8 cellular contexts compared by ENCODE assay signal in the genomic region with DNA sequence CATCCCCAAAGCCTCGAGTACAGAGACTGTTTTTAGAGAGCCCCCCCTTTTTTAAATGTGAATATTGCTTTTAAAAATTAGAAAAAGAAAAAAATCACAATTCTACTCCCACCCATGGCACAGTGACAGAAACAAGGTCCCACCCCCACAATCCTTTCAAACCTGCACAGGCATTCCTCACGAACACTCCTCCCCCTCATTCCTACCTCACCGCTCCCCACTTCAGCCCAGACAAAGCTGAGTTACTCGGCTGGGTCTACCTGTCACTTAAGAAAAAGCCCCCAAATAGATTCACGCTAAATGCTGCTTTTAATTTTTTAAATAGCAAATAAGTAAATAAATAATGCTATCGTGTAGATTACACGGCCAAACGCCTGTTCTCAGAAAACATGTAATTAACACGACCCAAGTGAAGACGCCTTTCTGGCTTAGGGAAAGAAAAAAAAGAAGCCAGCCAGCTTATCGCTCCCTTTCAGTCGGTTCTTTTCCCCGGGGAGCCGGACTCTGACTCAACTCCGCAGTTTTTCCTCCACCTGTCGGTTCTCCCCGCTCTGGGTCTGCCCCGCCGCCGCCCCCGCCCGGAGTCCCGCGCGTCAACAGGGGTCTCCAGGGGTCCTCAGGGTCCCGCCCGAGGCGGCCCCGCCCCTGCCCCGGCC. TPM values are rescaled to one million over a fixed set of nuclear protein-coding genes. Genes with fewer than 3 reads are reported as not detected.
DNase-seq lines count a peak whose midpoint lies in the region; ATAC-seq, FAIRE-seq and TF ChIP-seq lines count a peak whose summit lies in the region.

No MANE protein-coding gene starts in this region.

- H3K9me3 ChIP-seq in GM12878 (replicated peaks; ENCODE audit: control insufficient read depth, insufficient read depth, low read length) (no peaks in the 10 kb centered on the region), left lung (no peaks in the 10 kb centered on the region), testis (no peaks in the 10 kb centered on the region)

- ATAC-seq in GM12878: no peak
- ATAC-seq in left lung: peak; percentile 35

- FAIRE-seq in GM12878 (lab: Jason Lieb, UNC): no peak

- RAD21 ChIA-PET in GM12878 (lab: Charles Lee; ENCODE audit: unreplicated experiment): interaction anchor here (1.1 to 3.6 kb wide), 2 partner anchors 64 to 79 kb away, joined by 5 to 45 read pairs; no protein-coding TSS in a partner anchor

- TF ChIP-seq CTCF in GM12878 (IDR thresholded peaks at IDR 0.05 in 2 of 3, conservative IDR thresholded peaks at IDR 0.05 in 1 of 3; ENCODE audit: control insufficient read depth in 2 of 3, extremely low read depth in 1 of 3, insufficient read depth in 1 of 3, low read depth in 3 of 3, low read length in 3 of 3) (no peak), left lung (IDR thresholded peaks at IDR 0.05) (peak in 1 of 2 donors; percentile 17), testis (IDR thresholded peaks at IDR 0.05) (no peak)

- H3K27ac ChIP-seq in GM12878 (ENCODE audit: control insufficient read depth, insufficient read depth) (no peak overlapping the region), left lung (peak overlapping the region; percentile 88 to 95), testis (peak overlapping the region; percentile 72 to 78)

- POLR2A ChIA-PET in GM12878 (lab: Charles Lee): no interaction called here

- H3K79me2 ChIP-seq in GM12878 (ENCODE audit: control insufficient read depth, insufficient read depth, low read length): no peaks in the 10 kb centered on the region

- in situ Hi-C loops in GM12878 (cut with MboI): no loop called here

- TF ChIP-seq RAD21 in GM12878 (IDR thresholded peaks at IDR 0.05; ENCODE audit: insufficient read depth, low read depth, low read length): no peak

- TF ChIP-seq EP300 in GM12878 (IDR thresholded peaks at IDR 0.05; ENCODE audit: borderline replicate concordance in 1 of 2, control insufficient read depth in 1 of 2, low read depth in 2 of 2, low read length in 2 of 2): no peak

- no peak overlapping the region for H3K9ac ChIP-seq in GM12878 (ENCODE audit: control insufficient read depth, insufficient read depth, low read length)

- 2% methylated on average over 17 of the region's 30 CpGs for WGBS in GM12878 (ENCODE audit: insufficient coverage, insufficient replicate concordance, low lambda C conversion rate, missing lambda C conversion rate)
- 2 to 7% methylated on average over 24 to 25 of the region's 30 CpGs for WGBS in testis, 2 donors

- H2AFZ ChIP-seq in GM12878 (ENCODE audit: control insufficient read depth, low read depth, low read length): peak overlapping the region; percentile 28; the same call in 1 of the 2 replicates

- CTCF ChIA-PET in GM12878 (lab: Yijun Ruan, JAX): interaction anchor here (2.2 to 8.0 kb wide), 2 partner anchors 79 to 91 kb away, joined by 15 to 70 read pairs; no protein-coding TSS in a partner anchor

- DNase-seq in NCI-H1092 (lab: John Stamatoyannopoulos, UW) (peak; percentile 5), NCI-H1092 treated with DMSO at 0.1 percent for 48 hours (lab: John Stamatoyannopoulos, UW) (no peak), LHCN-M2 (ENCODE audit: low read depth) (peak; percentile 53), GM12878 (ENCODE audit: low read depth, low spot score) (no peak), left lung (peak in 1 of 2 donors; percentile 41), testis (peak; percentile 52), islet precursor cell (no peak), HK-2 (ENCODE audit: unreplicated experiment) (no peak)

- peak overlapping the region; percentile 92; the same call in 1 of the 2 replicates for H3K4me2 ChIP-seq in GM12878 (ENCODE audit: control insufficient read depth, insufficient read depth)

- H4K20me1 ChIP-seq in GM12878 (ENCODE audit: control insufficient read depth, insufficient read depth): no peaks in the 10 kb centered on the region

- peaks cover 0 to 5% of the 10 kb centered on the region in 2 experiments; a peak in 1 of 4 replicates for H3K27me3 ChIP-seq in GM12878 (replicated peaks in 1 of 2; ENCODE audit: control insufficient read depth in 2 of 2, insufficient read depth in 2 of 2, low read length in 1 of 2)
- peaks cover 0 to 14% of the 10 kb centered on the region in 2 donors for H3K27me3 ChIP-seq in left lung
- no peaks in the 10 kb centered on the region for H3K27me3 ChIP-seq in testis

- TF ChIP-seq POLR2A in GM12878 (IDR thresholded peaks at IDR 0.05; ENCODE audit: low read depth, low read length): no peak
- no peak for TF ChIP-seq POLR2A in testis (IDR thresholded peaks at IDR 0.05)

- SMC1A ChIA-PET in GM12878 (lab: Charles Lee; ENCODE audit: uncharacterized antibody, unreplicated experiment): interaction anchor here (0.7 to 1.7 kb wide), 4 partner anchors 8 to 80 kb away, joined by 3 to 7 read pairs (median 4); no protein-coding TSS in a partner anchor

- BruUV-seq in GM12878 (replicated peaks; lab: Mats Ljungman, UMichigan): no TSS peak

- H3K4me3 ChIP-seq in GM12878: peak overlapping the region; percentile 60; the same call in 1 of the 2 replicates
- H3K4me3 ChIP-seq in left lung: peak overlapping the region; percentile 82 to 83
- H3K4me3 ChIP-seq in testis: peak overlapping the region; percentile 83 to 85

- intact Hi-C loops in GM12878 (cut with micrococcal nuclease; ENCODE audit: unreplicated experiment): loop anchor here (1.0 to 5.0 kb wide), 3 partner anchors 33 to 80 kb away; no protein-coding TSS in a partner anchor
- intact Hi-C loops in left lung (cut with DNase I): no loop called here
- intact Hi-C loops in testis (cut with DNase I; ENCODE audit: low total_unique reads): no loop called here

- H3K4me1 ChIP-seq in GM12878 (ENCODE audit: control insufficient read depth, insufficient read depth, low read length): no peaks in the 10 kb centered on the region
- H3K4me1 ChIP-seq in left lung: peaks cover 0 to 47% of the 10 kb centered on the region in 2 donors
- peaks cover 12% of the 10 kb centered on the region for H3K4me1 ChIP-seq in testis

- no peaks in the 10 kb centered on the region for H3K36me3 ChIP-seq in GM12878 (ENCODE audit: control insufficient read depth in 2 of 2, insufficient read depth in 2 of 2, low read length in 1 of 2)
- no peaks in the 10 kb centered on the region for H3K36me3 ChIP-seq in left lung
- H3K36me3 ChIP-seq in testis (ENCODE audit: low read depth, missing control alignments): no peaks in the 10 kb centered on the region

TF ChIP-seq in GM12878, 131 proteins besides CTCF, POLR2A, EP300 and RAD21 (continues in another document):
- TF ChIP-seq, protein P1, sequence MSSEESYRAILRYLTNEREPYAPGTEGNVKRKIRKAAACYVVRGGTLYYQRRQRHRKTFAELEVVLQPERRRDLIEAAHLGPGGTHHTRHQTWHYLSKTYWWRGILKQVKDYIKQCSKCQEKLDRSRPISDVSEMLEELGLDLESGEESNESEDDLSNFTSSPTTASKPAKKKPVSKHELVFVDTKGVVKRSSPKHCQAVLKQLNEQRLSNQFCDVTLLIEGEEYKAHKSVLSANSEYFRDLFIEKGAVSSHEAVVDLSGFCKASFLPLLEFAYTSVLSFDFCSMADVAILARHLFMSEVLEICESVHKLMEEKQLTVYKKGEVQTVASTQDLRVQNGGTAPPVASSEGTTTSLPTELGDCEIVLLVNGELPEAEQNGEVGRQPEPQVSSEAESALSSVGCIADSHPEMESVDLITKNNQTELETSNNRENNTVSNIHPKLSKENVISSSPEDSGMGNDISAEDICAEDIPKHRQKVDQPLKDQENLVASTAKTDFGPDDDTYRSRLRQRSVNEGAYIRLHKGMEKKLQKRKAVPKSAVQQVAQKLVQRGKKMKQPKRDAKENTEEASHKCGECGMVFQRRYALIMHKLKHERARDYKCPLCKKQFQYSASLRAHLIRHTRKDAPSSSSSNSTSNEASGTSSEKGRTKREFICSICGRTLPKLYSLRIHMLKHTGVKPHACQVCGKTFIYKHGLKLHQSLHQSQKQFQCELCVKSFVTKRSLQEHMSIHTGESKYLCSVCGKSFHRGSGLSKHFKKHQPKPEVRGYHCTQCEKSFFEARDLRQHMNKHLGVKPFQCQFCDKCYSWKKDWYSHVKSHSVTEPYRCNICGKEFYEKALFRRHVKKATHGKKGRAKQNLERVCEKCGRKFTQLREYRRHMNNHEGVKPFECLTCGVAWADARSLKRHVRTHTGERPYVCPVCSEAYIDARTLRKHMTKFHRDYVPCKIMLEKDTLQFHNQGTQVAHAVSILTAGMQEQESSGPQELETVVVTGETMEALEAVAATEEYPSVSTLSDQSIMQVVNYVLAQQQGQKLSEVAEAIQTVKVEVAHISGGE (CRISPR knock-in tag; IDR thresholded peaks at IDR 0.05): no peak
- TF ChIP-seq ZBED1 (IDR thresholded peaks at IDR 0.05; ENCODE audit: borderline replicate concordance) (no peak), SMC3 (IDR thresholded peaks at IDR 0.05; ENCODE audit: borderline replicate concordance, low read length) (no peak)

RNA-seq across cellular contexts. Expression of gene MPP7, which starts 0.7 kb away (rescaled TPM):
- total RNA-seq in LHCN-M2 (2014; rRNA removed) (2.3 and 3.2 TPM in 2 replicates), GM12878 (2014; rRNA removed) (0.05 and 0.06 TPM in 2 replicates), GM12878 (2014; rRNA removed; fragmentation: Illumina TruSeq; extraction: Trizol) (0.04 and 0.09 TPM in 2 replicates), GM12878 (2021) (0.08 and 0.15 TPM in 2 replicates), left lung (10 to 100 TPM; 28.3 to 38.3 TPM), testis (10 to 100 TPM in 1 of 2 donors, 1 to 10 TPM in 1; 9.7 to 10.8 TPM)
- polyA plus RNA-seq in LHCN-M2 (2012): 3.1 TPM
- 1.6 and 2.1 TPM in 2 replicates for total RNA-seq in GM12878 (2013; cell fraction: nucleolus; rRNA removed)
- not detected for polyA plus RNA-seq in GM12878 (2011; ENCODE audit: low read depth)
- polyA plus RNA-seq in GM12878 (2011; rRNA removed) (0.12 and 0.23 TPM in 2 replicates), GM12878 (2014; fragmentation: Illumina TruSeq; extraction: Trizol) (0.04 TPM in 1 of 2 replicates, not detected in the other), GM12878 (2014; fragmentation: Nextera tagmentation; extraction: Ambion mirVana) (under 1 TPM in 1 of 2 experiments, not detected in 1; 0.04 TPM), GM12878 (2014; rRNA removed) (0.01 and 0.08 TPM in 2 replicates), GM12878 (2016; fragmentation: Nextera tagmentation; extraction: Ambion mirVana) (under 1 TPM in 1 of 2 experiments, not detected in 1; 0.14 TPM), testis (ENCODE audit: insufficient read depth, low read depth, low replicate concordance) (22.7 TPM)
- polyA plus RNA-seq in GM12878 (2011; cell fraction: cytosol; rRNA removed): 0.04 and 0.18 TPM in 2 replicates
- polyA plus RNA-seq in GM12878 (2011; cell fraction: nucleus; rRNA removed): 0.06 TPM in 1 of 2 replicates, not detected in the other
- polyA plus RNA-seq in GM12878 (2012): 0.21 TPM in 1 of 2 replicates, not detected in the other
- 0.46 and 0.66 TPM in 2 replicates for polyA minus RNA-seq in GM12878 (2011; rRNA and poly(A)+ RNA removed)
- polyA minus RNA-seq in GM12878 (2011; cell fraction: cytosol; rRNA and poly(A)+ RNA removed): not detected in 2 replicates
- 0.36 TPM in 1 of 2 replicates, not detected in the other for polyA minus RNA-seq in GM12878 (2011; cell fraction: nucleus; rRNA and poly(A)+ RNA removed)

Comparison
In these comparisons a context has a peak if more than half of its experiments do, and no peak if none do; other contexts are left out.
1. DNase-seq: peak in NCI-H1092 (single experiment), LHCN-M2 (single experiment) and testis (single experiment); none in NCI-H1092 treated with DMSO at 0.1 percent for 48 hours (single experiment), GM12878 (single experiment), islet precursor cell (single experiment) and HK-2 (single experiment).
2. Peak in every context shown above with its lines, with median percentiles within 50 percentile points of each other: H3K4me3 ChIP-seq.